1 cellular context compared by ENCODE assay signal in the genomic region with DNA sequence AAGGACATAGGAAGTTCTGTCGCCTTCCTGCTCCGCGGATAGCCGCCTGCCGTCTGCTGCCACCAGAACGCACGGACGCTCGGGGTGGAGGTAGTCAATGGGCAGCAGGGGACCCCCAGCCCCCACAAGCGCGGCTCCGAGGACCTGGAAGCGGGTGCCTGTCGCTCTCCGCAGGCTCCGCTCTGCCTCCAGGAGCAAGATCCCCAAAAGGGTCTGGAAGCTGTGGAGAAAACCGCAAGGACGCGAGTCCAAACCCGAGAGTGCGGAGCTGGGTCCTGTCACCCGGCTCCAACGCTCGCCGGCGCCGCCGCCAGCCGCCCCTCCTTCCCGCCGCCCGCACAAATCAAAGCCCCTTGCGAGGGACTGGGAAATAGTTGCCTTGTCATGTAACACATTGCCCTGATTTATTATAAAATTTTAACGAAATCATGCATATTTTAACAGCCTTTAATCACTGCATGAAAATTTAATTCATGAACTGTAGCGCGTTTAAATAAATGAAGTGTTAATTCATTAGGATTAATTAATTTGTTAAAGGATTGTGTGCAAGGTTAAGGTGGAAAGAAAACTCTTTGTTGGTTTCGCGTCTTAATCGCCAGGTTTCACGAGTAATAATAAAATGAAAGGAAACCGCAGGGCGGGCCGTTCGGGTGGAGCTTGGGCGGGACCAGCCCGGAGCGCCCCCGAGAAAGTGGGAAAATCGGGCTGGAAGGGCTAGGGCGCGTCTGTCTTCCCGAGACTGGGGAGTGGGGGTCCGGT.
TF ChIP-seq lines count a peak whose summit lies in the region.

No MANE protein-coding gene starts in this region.

TF ChIP-seq in HepG2, 621 proteins besides CTCF, POLR2A, EP300 and RAD21:
- TF ChIP-seq POLR2AphosphoS5 (IDR thresholded peaks at IDR 0.05; ENCODE audit: low read depth, low read length) = no peak
- TF ChIP-seq ZNF776 (CRISPR knock-in tag; IDR thresholded peaks at IDR 0.05) = no peak
- peak; percentile 39; the same call in 1 of the 2 replicates for TF ChIP-seq ZNF441 (CRISPR knock-in tag; IDR thresholded peaks at IDR 0.05; ENCODE audit: borderline replicate concordance)
- peak; percentile 50; the same call in 1 of the 2 replicates for TF ChIP-seq MTF2 (CRISPR knock-in tag; IDR thresholded peaks at IDR 0.05; ENCODE audit: borderline replicate concordance)
- TF ChIP-seq BCL6 (CRISPR knock-in tag; IDR thresholded peaks at IDR 0.05) = no peak
- TF ChIP-seq ATF7-NPFF (CRISPR knock-in tag; IDR thresholded peaks at IDR 0.05; ENCODE audit: low read depth) = no peak
- TF ChIP-seq ZNF839 (CRISPR knock-in tag; IDR thresholded peaks at IDR 0.05; ENCODE audit: borderline replicate concordance) = no peak
- no peak for TF ChIP-seq PPARG (CRISPR knock-in tag; conservative IDR thresholded peaks at IDR 0.05)
- no peak for TF ChIP-seq ZNF552 (CRISPR knock-in tag; IDR thresholded peaks at IDR 0.05; ENCODE audit: borderline replicate concordance)
- TF ChIP-seq CBX2 (IDR thresholded peaks at IDR 0.05; ENCODE audit: low read depth, low read length) = peak; percentile 95; the same call in 1 of the 2 replicates
- no peak for TF ChIP-seq CBX2 (CRISPR knock-in tag; IDR thresholded peaks at IDR 0.05; ENCODE audit: low read depth)
- TF ChIP-seq RBM39 (IDR thresholded peaks at IDR 0.05; ENCODE audit: low read depth, low read length, poor library complexity, severe bottlenecking) = peak; percentile 33
- no peak for TF ChIP-seq ZNF614 (CRISPR knock-in tag; IDR thresholded peaks at IDR 0.05; ENCODE audit: borderline replicate concordance)
- TF ChIP-seq, protein P1, sequence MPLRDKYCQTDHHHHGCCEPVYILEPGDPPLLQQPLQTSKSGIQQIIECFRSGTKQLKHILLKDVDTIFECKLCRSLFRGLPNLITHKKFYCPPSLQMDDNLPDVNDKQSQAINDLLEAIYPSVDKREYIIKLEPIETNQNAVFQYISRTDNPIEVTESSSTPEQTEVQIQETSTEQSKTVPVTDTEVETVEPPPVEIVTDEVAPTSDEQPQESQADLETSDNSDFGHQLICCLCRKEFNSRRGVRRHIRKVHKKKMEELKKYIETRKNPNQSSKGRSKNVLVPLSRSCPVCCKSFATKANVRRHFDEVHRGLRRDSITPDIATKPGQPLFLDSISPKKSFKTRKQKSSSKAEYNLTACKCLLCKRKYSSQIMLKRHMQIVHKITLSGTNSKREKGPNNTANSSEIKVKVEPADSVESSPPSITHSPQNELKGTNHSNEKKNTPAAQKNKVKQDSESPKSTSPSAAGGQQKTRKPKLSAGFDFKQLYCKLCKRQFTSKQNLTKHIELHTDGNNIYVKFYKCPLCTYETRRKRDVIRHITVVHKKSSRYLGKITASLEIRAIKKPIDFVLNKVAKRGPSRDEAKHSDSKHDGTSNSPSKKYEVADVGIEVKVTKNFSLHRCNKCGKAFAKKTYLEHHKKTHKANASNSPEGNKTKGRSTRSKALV (CRISPR knock-in tag; IDR thresholded peaks at IDR 0.05) = peak; percentile 59; the same call in 1 of the 2 replicates
- peak; percentile 16 for TF ChIP-seq HNRNPLL (IDR thresholded peaks at IDR 0.05; ENCODE audit: low read depth, low read length, poor library complexity, severe bottlenecking)
- TF ChIP-seq, protein P2, sequence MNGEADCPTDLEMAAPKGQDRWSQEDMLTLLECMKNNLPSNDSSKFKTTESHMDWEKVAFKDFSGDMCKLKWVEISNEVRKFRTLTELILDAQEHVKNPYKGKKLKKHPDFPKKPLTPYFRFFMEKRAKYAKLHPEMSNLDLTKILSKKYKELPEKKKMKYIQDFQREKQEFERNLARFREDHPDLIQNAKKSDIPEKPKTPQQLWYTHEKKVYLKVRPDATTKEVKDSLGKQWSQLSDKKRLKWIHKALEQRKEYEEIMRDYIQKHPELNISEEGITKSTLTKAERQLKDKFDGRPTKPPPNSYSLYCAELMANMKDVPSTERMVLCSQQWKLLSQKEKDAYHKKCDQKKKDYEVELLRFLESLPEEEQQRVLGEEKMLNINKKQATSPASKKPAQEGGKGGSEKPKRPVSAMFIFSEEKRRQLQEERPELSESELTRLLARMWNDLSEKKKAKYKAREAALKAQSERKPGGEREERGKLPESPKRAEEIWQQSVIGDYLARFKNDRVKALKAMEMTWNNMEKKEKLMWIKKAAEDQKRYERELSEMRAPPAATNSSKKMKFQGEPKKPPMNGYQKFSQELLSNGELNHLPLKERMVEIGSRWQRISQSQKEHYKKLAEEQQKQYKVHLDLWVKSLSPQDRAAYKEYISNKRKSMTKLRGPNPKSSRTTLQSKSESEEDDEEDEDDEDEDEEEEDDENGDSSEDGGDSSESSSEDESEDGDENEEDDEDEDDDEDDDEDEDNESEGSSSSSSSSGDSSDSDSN (CRISPR knock-in tag; IDR thresholded peaks at IDR 0.05) = 0 out of 2 replicates have a peak, but pooled peaks have one; percentile 14
- peak; percentile 93 for TF ChIP-seq EZH2 (conservative IDR thresholded peaks at IDR 0.05; ENCODE audit: low read depth, low read length)
- no peak for TF ChIP-seq PAWR (CRISPR knock-in tag; IDR thresholded peaks at IDR 0.05; ENCODE audit: borderline replicate concordance)
- no peak for TF ChIP-seq ZNF777 (CRISPR knock-in tag; IDR thresholded peaks at IDR 0.05)
- no peak for TF ChIP-seq XBP1 (CRISPR knock-in tag; IDR thresholded peaks at IDR 0.05)
- TF ChIP-seq NR2C2 (CRISPR knock-in tag; IDR thresholded peaks at IDR 0.05; ENCODE audit: borderline replicate concordance) = no peak
